30 cellular contexts compared by ENCODE assay signal in genomic region chrX:7153231-7153630, GRCh38.
"Had no signal": no experiment of that assay in that cellular context is flagged by ENCODE, and none has a peak within 500 bp of the region (broad histone marks: within the 10 kb centered on the region; RNA-seq: fewer than 3 reads in every experiment).

No MANE protein-coding gene starts in this region.

- H3K36me3 ChIP-seq: adrenal gland, gastrocnemius medialis had no signal

- H3K4me3 Mint-ChIP-seq: activated CD4-positive, alpha-beta memory T cell treated with anti-CD3 and anti-CD28 coated beads for 36 hours; activated CD4-positive, alpha-beta T cell treated with anti-CD3 and anti-CD28 coated beads for 36 hours; activated CD4-positive, alpha-beta T cell treated with anti-CD3 and anti-CD28 coated beads, Interleukin-2, amount 10 ng/mL, durations not matched to agents 24 days and 14 days; activated CD8-positive, alpha-beta memory T cell treated with anti-CD3 and anti-CD28 coated beads, Interleukin-2, amount 10 ng/mL, durations not matched to agents 7 days and 5 days; activated CD8-positive, alpha-beta T cell treated with anti-CD3 and anti-CD28 coated beads, Interleukin-2, amount 10 ng/mL, durations not matched to agents 7 days and 5 days; activated naive CD4-positive, alpha-beta T cell treated with anti-CD3 and anti-CD28 coated beads for 36 hours; activated naive CD4-positive, alpha-beta T cell treated with anti-CD3 and anti-CD28 coated beads, Interleukin-2, amount 50 U/mL, for 24 hours; activated naive CD8-positive, alpha-beta T cell treated with anti-CD3 and anti-CD28 coated beads for 36 hours; activated naive CD8-positive, alpha-beta T cell treated with anti-CD3 and anti-CD28 coated beads, Interleukin-2, amount 50 U/mL, for 24 hours; activated T-helper 1 cell treated with anti-CD3 and anti-CD28 coated beads, Interleukin-12 subunit alpha, Interleukin-12 subunit beta, Interleukin-2, Interleukin-4 antibody, amounts not matched to agents 30 ng/mL and 10 ng/mL and 1 ng/mL, durations not matched to agents 14 hours and 24 hours and 36 hours had no signal

- H3K9me3 Mint-ChIP-seq: activated CD4-positive, alpha-beta memory T cell treated with anti-CD3 and anti-CD28 coated beads for 36 hours; activated CD4-positive, alpha-beta T cell treated with anti-CD3 and anti-CD28 coated beads, Interleukin-2, amount 10 ng/mL, durations not matched to agents 24 days and 14 days; activated naive CD4-positive, alpha-beta T cell treated with anti-CD3 and anti-CD28 coated beads for 36 hours; activated naive CD4-positive, alpha-beta T cell treated with anti-CD3 and anti-CD28 coated beads, Interleukin-2, amount 50 U/mL, for 24 hours; activated naive CD8-positive, alpha-beta T cell treated with anti-CD3 and anti-CD28 coated beads for 36 hours; activated naive CD8-positive, alpha-beta T cell treated with anti-CD3 and anti-CD28 coated beads, Interleukin-2, amount 50 U/mL, for 24 hours; activated T-helper 1 cell treated with anti-CD3 and anti-CD28 coated beads, Interleukin-12 subunit alpha, Interleukin-12 subunit beta, Interleukin-2, Interleukin-4 antibody, amounts not matched to agents 30 ng/mL and 10 ng/mL and 1 ng/mL, durations not matched to agents 14 hours and 24 hours and 36 hours; activated T-helper 2 cell treated with anti-CD3 and anti-CD28 coated beads, Interferon-gamma antibody, Interleukin-2, Interleukin-4, amounts not matched to agents 10 μg/mL and 5 μg/mL and 100 μg/mL, durations not matched to agents 14 hours and 24 hours and 36 hours had no signal

- H3K27ac ChIP-seq: adrenal gland, body of pancreas, foreskin keratinocyte, gastrocnemius medialis had no signal

- H3K4me3 ChIP-seq: adrenal gland, body of pancreas, gastrocnemius medialis had no signal

- H3K27ac Mint-ChIP-seq: activated CD4-positive, alpha-beta memory T cell treated with anti-CD3 and anti-CD28 coated beads for 36 hours; activated CD4-positive, alpha-beta T cell treated with anti-CD3 and anti-CD28 coated beads for 36 hours; activated CD4-positive, alpha-beta T cell treated with anti-CD3 and anti-CD28 coated beads, Interleukin-2, amount 10 ng/mL, durations not matched to agents 24 days and 14 days; activated CD8-positive, alpha-beta memory T cell treated with anti-CD3 and anti-CD28 coated beads, Interleukin-2, amount 10 ng/mL, durations not matched to agents 7 days and 5 days; activated CD8-positive, alpha-beta T cell treated with anti-CD3 and anti-CD28 coated beads, Interleukin-2, amount 10 ng/mL, durations not matched to agents 7 days and 5 days; activated naive CD4-positive, alpha-beta T cell treated with anti-CD3 and anti-CD28 coated beads for 36 hours; activated naive CD4-positive, alpha-beta T cell treated with anti-CD3 and anti-CD28 coated beads, Interleukin-2, amount 50 U/mL, for 24 hours; activated naive CD8-positive, alpha-beta T cell treated with anti-CD3 and anti-CD28 coated beads for 36 hours; activated naive CD8-positive, alpha-beta T cell treated with anti-CD3 and anti-CD28 coated beads, Interleukin-2, amount 50 U/mL, for 24 hours; activated T-helper 1 cell treated with anti-CD3 and anti-CD28 coated beads, Interleukin-12 subunit alpha, Interleukin-12 subunit beta, Interleukin-2, Interleukin-4 antibody, amounts not matched to agents 30 ng/mL and 10 ng/mL and 1 ng/mL, durations not matched to agents 14 hours and 24 hours and 36 hours; activated T-helper 2 cell treated with anti-CD3 and anti-CD28 coated beads, Interferon-gamma antibody, Interleukin-2, Interleukin-4, amounts not matched to agents 10 μg/mL and 5 μg/mL and 100 μg/mL, durations not matched to agents 14 hours and 24 hours and 36 hours had no signal

- H3K27me3 ChIP-seq: adrenal gland, body of pancreas, foreskin keratinocyte, gastrocnemius medialis had no signal

- H3K9me3 ChIP-seq: adrenal gland, body of pancreas, gastrocnemius medialis had no signal

- H3K4me1 ChIP-seq: adrenal gland, body of pancreas, foreskin keratinocyte, gastrocnemius medialis had no signal

- H3K36me3 Mint-ChIP-seq: activated CD4-positive, alpha-beta memory T cell treated with anti-CD3 and anti-CD28 coated beads for 36 hours; activated CD8-positive, alpha-beta memory T cell treated with anti-CD3 and anti-CD28 coated beads, Interleukin-2, amount 10 ng/mL, durations not matched to agents 7 days and 5 days; activated naive CD4-positive, alpha-beta T cell treated with anti-CD3 and anti-CD28 coated beads, Interleukin-2, amount 50 U/mL, for 24 hours; activated naive CD8-positive, alpha-beta T cell treated with anti-CD3 and anti-CD28 coated beads for 36 hours had no signal

- ATAC-seq: activated CD4-positive, alpha-beta T cell treated with anti-CD3 and anti-CD28 coated beads for 36 hours; activated CD8-positive, alpha-beta memory T cell treated with anti-CD3 and anti-CD28 coated beads, Interleukin-2, amount 10 ng/mL, durations not matched to agents 7 days and 5 days; activated CD8-positive, alpha-beta T cell treated with anti-CD3 and anti-CD28 coated beads, Interleukin-2, amount 10 ng/mL, durations not matched to agents 7 days and 5 days; activated naive CD8-positive, alpha-beta T cell treated with anti-CD3 and anti-CD28 coated beads, Interleukin-2, amount 50 U/mL, for 24 hours; body of pancreas; esophagus mucosa; foreskin keratinocyte; gastrocnemius medialis had no signal

- H3K4me1 Mint-ChIP-seq: activated CD4-positive, alpha-beta T cell treated with anti-CD3 and anti-CD28 coated beads, Interleukin-2, amount 10 ng/mL, durations not matched to agents 24 days and 14 days; activated naive CD4-positive, alpha-beta T cell treated with anti-CD3 and anti-CD28 coated beads, Interleukin-2, amount 50 U/mL, for 24 hours had no signal

- FAIRE-seq: endometrium had no signal

- DNase-seq: activated CD4-positive, alpha-beta memory T cell treated with anti-CD3 and anti-CD28 coated beads for 36 hours; activated CD4-positive, alpha-beta T cell treated with anti-CD3 and anti-CD28 coated beads for 36 hours; activated CD4-positive, alpha-beta T cell treated with anti-CD3 and anti-CD28 coated beads, Interleukin-2, amount 10 ng/mL, durations not matched to agents 24 days and 14 days; activated CD4-positive, CD25-positive, alpha-beta regulatory T cell; activated CD4-positive, CD25-positive, alpha-beta regulatory T cell treated with anti-CD3 and anti-CD28 coated beads, Interleukin-2, amount 50 U/mL, for 72 hours; activated CD8-positive, alpha-beta memory T cell treated with anti-CD3 and anti-CD28 coated beads, Interleukin-2, amount 10 ng/mL, durations not matched to agents 7 days and 5 days; activated CD8-positive, alpha-beta memory T cell treated with anti-CD3 and anti-CD28 coated beads, Interleukin-2, amount 50 U/mL, for 4 hours; activated CD8-positive, alpha-beta T cell treated with anti-CD3 and anti-CD28 coated beads, Interleukin-2, amount 10 ng/mL, durations not matched to agents 7 days and 5 days; activated effector memory CD4-positive, alpha-beta T cell treated with anti-CD3 and anti-CD28 coated beads, Interleukin-2, amount 50 U/mL, for 16 hours; activated naive CD4-positive, alpha-beta T cell treated with anti-CD3 and anti-CD28 coated beads for 36 hours; activated naive CD8-positive, alpha-beta T cell treated with anti-CD3 and anti-CD28 coated beads for 36 hours; activated naive CD8-positive, alpha-beta T cell treated with anti-CD3 and anti-CD28 coated beads, Interleukin-2, amount 50 U/mL, for 24 hours; activated T-cell treated with anti-CD3 and anti-CD28 coated beads, Interleukin-2, amount 50 U/mL, for 1 hour; activated T-cell treated with anti-CD3 and anti-CD28 coated beads, Interleukin-2, amount 50 U/mL, for 48 hours; adrenal gland; amygdala; aorta; body of pancreas; caudate nucleus; cortex of kidney; effector CD8-positive, alpha-beta T cell; foreskin keratinocyte; gastrocnemius medialis; glutamatergic neuron; T-helper 2 cell had no signal

- H3K27me3 Mint-ChIP-seq: activated CD4-positive, alpha-beta memory T cell treated with anti-CD3 and anti-CD28 coated beads for 36 hours; activated CD4-positive, alpha-beta T cell treated with anti-CD3 and anti-CD28 coated beads for 36 hours; activated CD4-positive, alpha-beta T cell treated with anti-CD3 and anti-CD28 coated beads, Interleukin-2, amount 10 ng/mL, durations not matched to agents 24 days and 14 days; activated CD8-positive, alpha-beta memory T cell treated with anti-CD3 and anti-CD28 coated beads, Interleukin-2, amount 10 ng/mL, durations not matched to agents 7 days and 5 days; activated naive CD4-positive, alpha-beta T cell treated with anti-CD3 and anti-CD28 coated beads, Interleukin-2, amount 50 U/mL, for 24 hours; activated naive CD8-positive, alpha-beta T cell treated with anti-CD3 and anti-CD28 coated beads for 36 hours; activated naive CD8-positive, alpha-beta T cell treated with anti-CD3 and anti-CD28 coated beads, Interleukin-2, amount 50 U/mL, for 24 hours had no signal
